In genomic region chr15:50354838-50355611, GRCh38 we compare ENCODE assay signal across 1 cellular context.
TF ChIP-seq lines count a peak whose summit lies in the region.

GABPB1 (minus strand) TSS chr15:50355198; CDS start chr15:50309798, 45,400 bp downstream.

TF ChIP-seq in K562, 482 proteins besides CTCF, POLR2A, EP300 and RAD21 (continued from another document):
- TF ChIP-seq EZH2 (IDR thresholded peaks at IDR 0.05; ENCODE audit: borderline replicate concordance, low read depth, low read length) (no peak), NCOA1 (IDR thresholded peaks at IDR 0.05; ENCODE audit: low read depth) (peak; percentile 75), CHD2 (IDR thresholded peaks at IDR 0.05; ENCODE audit: low read depth, low read length) (peak; percentile 87), ETS1 (conservative IDR thresholded peaks at IDR 0.05; ENCODE audit: control insufficient read depth, low read depth, low read length) (peak; percentile 51; the same call in 1 of the 2 replicates), TFAP4 (CRISPR knock-in tag; IDR thresholded peaks at IDR 0.05; ENCODE audit: borderline replicate concordance) (peak; percentile 87), PRPF4 (IDR thresholded peaks at IDR 0.05; ENCODE audit: insufficient read depth, low read depth, low read length, poor library complexity, severe bottlenecking) (peak; percentile 22), ZNF592 (IDR thresholded peaks at IDR 0.05) (peak; percentile 84), THAP7 (CRISPR knock-in tag; IDR thresholded peaks at IDR 0.05) (peak; percentile 98), ZNF224 (CRISPR knock-in tag; IDR thresholded peaks at IDR 0.05) (no peak), TOE1 (IDR thresholded peaks at IDR 0.05; ENCODE audit: borderline replicate concordance) (peak; percentile 79; the same call in 1 of the 2 replicates), TOE1 (CRISPR knock-in tag; IDR thresholded peaks at IDR 0.05; ENCODE audit: borderline replicate concordance, low read depth) (no peak), SMARCA5 (IDR thresholded peaks at IDR 0.05) (no peak; the same call in 1 of the 2 replicates), POLR3G (IDR thresholded peaks at IDR 0.05; ENCODE audit: extremely low read depth, insufficient read length, insufficient replicate concordance) (no peak), DMBX1 (CRISPR knock-in tag; IDR thresholded peaks at IDR 0.05; ENCODE audit: borderline replicate concordance) (peak; percentile 45; the same call in 1 of the 2 replicates), ZBTB33 (CRISPR knock-in tag; IDR thresholded peaks at IDR 0.05) (no peak), BRCA1 (IDR thresholded peaks at IDR 0.05) (no peak), BRCA1 (CRISPR knock-in tag; IDR thresholded peaks at IDR 0.05) (no peak), E2F3 (CRISPR knock-in tag; IDR thresholded peaks at IDR 0.05) (peak; percentile 91), NFYB (IDR thresholded peaks at IDR 0.05; ENCODE audit: extremely low read depth, insufficient read length) (no peak), DIDO1 (tag; IDR thresholded peaks at IDR 0.05; ENCODE audit: low read depth) (peak; percentile 82), MIER1 (IDR thresholded peaks at IDR 0.05; ENCODE audit: low read depth) (no peak), SETDB1 (IDR thresholded peaks at IDR 0.05; ENCODE audit: low read length) (no peak), SREBF2 (CRISPR knock-in tag; IDR thresholded peaks at IDR 0.05) (no peak), KLF13 (tag; IDR thresholded peaks at IDR 0.05; ENCODE audit: borderline replicate concordance, low read depth) (peak; percentile 13; the same call in 1 of the 2 replicates), SRSF3 (IDR thresholded peaks at IDR 0.05; ENCODE audit: insufficient read depth, low read length) (no peak), ARHGAP35 (IDR thresholded peaks at IDR 0.05; ENCODE audit: partially characterized antibody) (no peak), ZNF121 (CRISPR knock-in tag; conservative IDR thresholded peaks at IDR 0.05) (no peak; the same call in 1 of the 2 replicates), UBTF (IDR thresholded peaks at IDR 0.05; ENCODE audit: borderline replicate concordance in 1 of 2, low read depth in 2 of 2, low read length in 2 of 2) (0 out of 4 replicates have a peak, but pooled peaks have one; percentile 39 to 44), EGR1 (conservative IDR thresholded peaks at IDR 0.05) (peak; percentile 89), ZBTB2 (IDR thresholded peaks at IDR 0.05) (peak; percentile 61; the same call in 1 of the 2 replicates), SPI1 (IDR thresholded peaks at IDR 0.05; ENCODE audit: borderline replicate concordance, low read depth, low read length) (peak; percentile 71), MECOM (CRISPR knock-in tag; IDR thresholded peaks at IDR 0.05) (no peak), NFIC (IDR thresholded peaks at IDR 0.05) (peak; percentile 53; the same call in 1 of the 2 replicates), CCNT2 (IDR thresholded peaks at IDR 0.05; ENCODE audit: borderline replicate concordance, extremely low read depth, insufficient read length, low read depth, low read length) (peak; percentile 13), TBP (optimal IDR thresholded peaks at IDR 0.05; ENCODE audit: low read depth, low read length) (peak; percentile 90), NFRKB (IDR thresholded peaks at IDR 0.05; ENCODE audit: low read depth) (peak; percentile 97), SLC30A9 (CRISPR knock-in tag; IDR thresholded peaks at IDR 0.05) (no peak), POLR2B (IDR thresholded peaks at IDR 0.05; ENCODE audit: low read depth, partially characterized antibody) (peak; percentile 85), CAMTA2 (CRISPR knock-in tag; conservative IDR thresholded peaks at IDR 0.05) (0 out of 2 replicates have a peak, but pooled peaks have one; percentile 29), ERF (CRISPR knock-in tag; IDR thresholded peaks at IDR 0.05) (peak; percentile 31; the same call in 1 of the 2 replicates), KLF1 (tag; IDR thresholded peaks at IDR 0.05) (peak; percentile 72; the same call in 1 of the 2 replicates), PTBP1 (IDR thresholded peaks at IDR 0.05; ENCODE audit: low read depth, low read length) (no peak; the same call in 1 of the 2 replicates)
